In genomic region chr18:57437433-57437781, GRCh38 we compare ENCODE assay signal across 9 cellular contexts.
DNase-seq lines count a peak whose midpoint lies in the region; ATAC-seq and FAIRE-seq lines count a peak whose summit lies in the region.
"Had no signal": no experiment of that assay in that cellular context is flagged by ENCODE, and none has a peak within 500 bp of the region (broad histone marks: within the 10 kb centered on the region; RNA-seq: fewer than 3 reads in every experiment).

No MANE protein-coding gene starts in this region.

- H3K4me1 ChIP-seq in NT2/D1 (ENCODE audit: insufficient read depth, insufficient read length) (peaks cover 9% of the 10 kb centered on the region), iPS-18a (ENCODE audit: control insufficient read depth, low read depth, low read length) (peaks cover 44% of the 10 kb centered on the region)

- ATAC-seq in GM21723 (IDR thresholded peaks at IDR 0.05; ENCODE audit: unreplicated experiment) (no peak), HG02884 (IDR thresholded peaks at IDR 0.05; ENCODE audit: unreplicated experiment) (no peak), HG03565 (IDR thresholded peaks at IDR 0.05; ENCODE audit: unreplicated experiment) (no peak)

- no peak overlapping the region for H3K27ac ChIP-seq in iPS-18a (ENCODE audit: low read length)
- H3K27ac ChIP-seq: colonic mucosa had no signal

- H3K27me3 ChIP-seq in NT2/D1 (ENCODE audit: insufficient read depth, insufficient read length): peaks cover 93% of the 10 kb centered on the region
- H3K27me3 ChIP-seq in iPS-18a (ENCODE audit: control insufficient read depth, insufficient read depth, low read length): peaks cover 93% of the 10 kb centered on the region

- FAIRE-seq in urothelium cell line (lab: Jason Lieb, UNC): no peak

- H3K36me3 ChIP-seq in NT2/D1 (ENCODE audit: insufficient read depth, insufficient read length, low read length) (no peaks in the 10 kb centered on the region), iPS-18a (ENCODE audit: control insufficient read depth, low read depth, low read length) (no peaks in the 10 kb centered on the region)
- H3K36me3 ChIP-seq: colonic mucosa had no signal

- H3K9ac ChIP-seq in NT2/D1 (ENCODE audit: insufficient read length, low read depth): peak overlapping the region; percentile 32
- no peak overlapping the region for H3K9ac ChIP-seq in iPS-18a (ENCODE audit: low read length)

- peak overlapping the region; percentile 34 for H3K4me3 ChIP-seq in NT2/D1 (ENCODE audit: insufficient read length, low read depth)
- peak overlapping the region; percentile 70 for H3K4me3 ChIP-seq in iPS-18a (ENCODE audit: low read length)
- H3K4me3 ChIP-seq: colonic mucosa had no signal

- H3K9me3 ChIP-seq in NT2/D1 (ENCODE audit: insufficient read depth, low read length): 0 out of 2 replicates have a peak, but pooled peaks cover 4% of the 10 kb centered on the region
- H3K9me3 ChIP-seq in iPS-18a (ENCODE audit: control insufficient read depth, low read depth, low read length): no peaks in the 10 kb centered on the region
- H3K9me3 ChIP-seq: colonic mucosa had no signal

- DNase-seq in stimulated activated CD4-positive, alpha-beta T cell treated with anti-CD3 and anti-CD28 coated beads, Interleukin-15, amount 100 ng/mL, for 24 hours: peak; percentile 5
- DNase-seq in stimulated activated CD4-positive, alpha-beta T cell treated with anti-CD3 and anti-CD28 coated beads, Interleukin-2, amount 100 ng/mL, for 48 hours: no peak
- no peak for DNase-seq in NT2/D1 (ENCODE audit: low read depth, low spot score)
- peak; percentile 20 for DNase-seq in urothelium cell line (ENCODE audit: low spot score)

Comparison
In these comparisons a context has a peak if more than half of its experiments do, and no peak if none do; other contexts are left out.
1. DNase-seq: peak in stimulated activated CD4-positive, alpha-beta T cell treated with anti-CD3 and anti-CD28 coated beads, Interleukin-15, amount 100 ng/mL, for 24 hours (single experiment) and urothelium cell line (single experiment); none in stimulated activated CD4-positive, alpha-beta T cell treated with anti-CD3 and anti-CD28 coated beads, Interleukin-2, amount 100 ng/mL, for 48 hours (0 of 2) and NT2/D1 (single experiment).